26 cellular contexts compared by ENCODE assay signal in the genomic region with DNA sequence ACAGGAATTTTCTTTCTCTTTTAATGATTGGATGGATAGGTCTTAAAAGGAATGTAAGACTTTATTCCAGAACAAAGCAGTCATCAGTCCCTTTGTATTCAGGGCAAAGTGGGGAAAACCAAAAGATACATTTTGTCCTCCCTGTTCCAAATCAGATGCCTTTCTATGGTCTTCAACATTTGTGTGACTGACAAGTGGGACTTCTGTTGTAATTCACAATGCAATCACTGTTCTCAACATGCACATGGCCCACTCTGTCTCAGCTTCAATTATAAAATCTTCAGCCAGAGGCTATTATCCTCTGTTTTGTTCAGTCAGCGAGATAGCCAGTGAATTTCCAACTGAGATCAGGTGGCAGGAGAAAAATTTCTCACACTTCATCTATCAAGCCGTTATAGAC.
A peak's percentile ranks its signal among the peaks of the same experiment; 100 is the strongest.
DNase-seq lines count a peak whose midpoint lies in the region; ATAC-seq and TF ChIP-seq lines count a peak whose summit lies in the region.
"Had no signal": no experiment of that assay in that cellular context is flagged by ENCODE, and none has a peak within 500 bp of the region (broad histone marks: within the 10 kb centered on the region; RNA-seq: fewer than 3 reads in every experiment).

No MANE protein-coding gene starts in this region.

- H3K9ac ChIP-seq in MM.1S (ENCODE audit: low read length), result no peak overlapping the region

- no peaks in the 10 kb centered on the region for H3K9me2 ChIP-seq in MM.1S (replicated peaks; ENCODE audit: insufficient read depth, low read length)

- CTCF ChIA-PET in HEK293 (lab: Yijun Ruan, JAX), result no interaction called here
- CTCF ChIA-PET in CD4-positive, alpha-beta memory T cell (lab: Charles Lee; ENCODE audit: partially characterized antibody), result no interaction called here

- H3K4me3 ChIP-seq in HEK293 (ENCODE audit: low read depth, low read length) (no peak overlapping the region), MM.1S (ENCODE audit: low read length) (no peak overlapping the region)
- no peak overlapping the region for H3K4me3 ChIP-seq in CD4-positive, alpha-beta memory T cell (ENCODE audit: low read length in 2 of 2)
- H3K4me3 ChIP-seq: body of pancreas, colonic mucosa, upper lobe of right lung had no signal

- no peaks in the 10 kb centered on the region for H4K20me1 ChIP-seq in MM.1S (ENCODE audit: insufficient read depth, low read length)

- TF ChIP-seq CTCF in HEK293 (tag by site-specific recombination; IDR thresholded peaks at IDR 0.05) (no peak), MM.1S (IDR thresholded peaks at IDR 0.05; ENCODE audit: low read length) (no peak)

- POLR2A ChIA-PET in HEK293 (lab: Yijun Ruan, JAX), result no interaction called here
- POLR2A ChIA-PET in CD4-positive, alpha-beta memory T cell (lab: Charles Lee; ENCODE audit: partially characterized antibody), result no interaction called here

- DNase-seq in astrocyte of the hippocampus (ENCODE audit: low read depth, low spot score) (peak; percentile 54), left kidney (ENCODE audit: low read depth, low spot score) (peak; percentile 7), sciatic nerve (ENCODE audit: low spot score) (no peak), MM.1S (no peak), T-helper 17 cell (no peak)
- DNase-seq in CD4-positive, alpha-beta memory T cell, result no peak
- no peak for DNase-seq in activated CD8-positive, alpha-beta memory T cell treated with anti-CD3 and anti-CD28 coated beads for 24 hours
- DNase-seq: activated CD4-positive, CD25-positive, alpha-beta regulatory T cell treated with anti-CD3 and anti-CD28 coated beads, Interleukin-2, amount 50 U/mL, for 72 hours; activated CD8-positive, alpha-beta T cell treated with anti-CD3 and anti-CD28 coated beads, Interleukin-2, amount 10 ng/mL, durations not matched to agents 7 days and 5 days; activated T-cell treated with anti-CD3 and anti-CD28 coated beads, Interleukin-2, amount 50 U/mL, for 72 hours; body of pancreas; colonic mucosa; DMS79 treated with DMSO at 0.1 percent for 48 hours; H7; Kasumi-1; NCI-H1048; NCI-H1930; NCI-H446; stimulated activated CD4-positive, alpha-beta T cell treated with anti-CD3 and anti-CD28 coated beads, Interleukin-4, amount 100 ng/mL, for 24 hours; stimulated activated naive CD8-positive, alpha-beta T cell treated with anti-CD3 and anti-CD28 coated beads, Interleukin-15, amount 100 ng/mL, for 72 hours; upper lobe of right lung had no signal

- H3K4me3 Mint-ChIP-seq in CD4-positive, alpha-beta memory T cell, result no peak overlapping the region
- H3K4me3 Mint-ChIP-seq in T-helper 17 cell, result no peak overlapping the region
- H3K4me3 Mint-ChIP-seq: activated CD8-positive, alpha-beta T cell treated with anti-CD3 and anti-CD28 coated beads, Interleukin-2, amount 10 ng/mL, durations not matched to agents 7 days and 5 days; activated naive CD4-positive, alpha-beta T cell treated with anti-CD3 and anti-CD28 coated beads, Interleukin-2, amount 50 U/mL, for 24 hours; activated T-cell treated with anti-CD3 and anti-CD28 coated beads, Interleukin-2, amount 50 U/mL, for 72 hours; mesothelial cell of epicardium; nephron; stimulated activated naive CD8-positive, alpha-beta T cell treated with anti-CD3 and anti-CD28 coated beads, Interleukin-15, amount 100 ng/mL, for 72 hours had no signal

- no peak overlapping the region for H3K27ac Mint-ChIP-seq in CD4-positive, alpha-beta memory T cell
- H3K27ac Mint-ChIP-seq in T-helper 17 cell, result no peak overlapping the region
- H3K27ac Mint-ChIP-seq: activated CD8-positive, alpha-beta T cell treated with anti-CD3 and anti-CD28 coated beads, Interleukin-2, amount 10 ng/mL, durations not matched to agents 7 days and 5 days; activated naive CD4-positive, alpha-beta T cell treated with anti-CD3 and anti-CD28 coated beads, Interleukin-2, amount 50 U/mL, for 24 hours; activated T-cell treated with anti-CD3 and anti-CD28 coated beads, Interleukin-2, amount 50 U/mL, for 72 hours; mesothelial cell of epicardium; stimulated activated naive CD8-positive, alpha-beta T cell treated with anti-CD3 and anti-CD28 coated beads, Interleukin-15, amount 100 ng/mL, for 72 hours had no signal

- intact Hi-C loops in sciatic nerve (cut with DNase I), result no loop called here
- intact Hi-C loops in CD4-positive, alpha-beta memory T cell (cut with micrococcal nuclease), result no loop called here

- no peak overlapping the region for H3K4me2 ChIP-seq in MM.1S (ENCODE audit: low read depth, low read length)

- H3K27ac ChIP-seq in HEK293 (ENCODE audit: extremely low read depth, low read depth, low read length), result no peak overlapping the region
- no peak overlapping the region for H3K27ac ChIP-seq in CD4-positive, alpha-beta memory T cell (ENCODE audit: low read depth, low read length)
- H3K27ac ChIP-seq in MM.1S (ENCODE audit: low read length), result no peak overlapping the region
- H3K27ac ChIP-seq: body of pancreas, colonic mucosa, RWPE1, upper lobe of right lung had no signal

- H3F3A ChIP-seq in MM.1S (ENCODE audit: insufficient read depth, low read length), result no peaks in the 10 kb centered on the region

- H3K79me2 ChIP-seq in MM.1S (ENCODE audit: low read length), result no peaks in the 10 kb centered on the region

- H3K27me3 ChIP-seq in CD4-positive, alpha-beta memory T cell (ENCODE audit: insufficient read depth, low read length), result no peaks in the 10 kb centered on the region
- H3K27me3 ChIP-seq in MM.1S (replicated peaks; ENCODE audit: insufficient read depth, low read length), result no peaks in the 10 kb centered on the region
- H3K27me3 ChIP-seq: body of pancreas, colonic mucosa, upper lobe of right lung had no signal

- H3K36me3 ChIP-seq in HEK293 (ENCODE audit: control insufficient read depth in 2 of 2, insufficient read depth in 1 of 2, low read length in 2 of 2) (no peaks in the 10 kb centered on the region), MM.1S (replicated peaks; ENCODE audit: insufficient read depth, low read length) (no peaks in the 10 kb centered on the region)
- H3K36me3 ChIP-seq in CD4-positive, alpha-beta memory T cell (ENCODE audit: insufficient read depth, low read length), result no peaks in the 10 kb centered on the region
- H3K36me3 ChIP-seq: colonic mucosa, upper lobe of right lung had no signal

- peaks cover 17% of the 10 kb centered on the region for H3K4me1 ChIP-seq in HEK293 (ENCODE audit: control insufficient read depth, insufficient read depth, low read length)
- no peaks in the 10 kb centered on the region for H3K4me1 ChIP-seq in CD4-positive, alpha-beta memory T cell (ENCODE audit: insufficient read depth, low read length)
- H3K4me1 ChIP-seq in MM.1S (ENCODE audit: low read length), result peaks cover 9% of the 10 kb centered on the region
- H3K4me1 ChIP-seq: body of pancreas, colonic mucosa, upper lobe of right lung had no signal

- no peaks in the 10 kb centered on the region for H3K9me3 Mint-ChIP-seq in CD4-positive, alpha-beta memory T cell
- H3K9me3 Mint-ChIP-seq: activated naive CD4-positive, alpha-beta T cell treated with anti-CD3 and anti-CD28 coated beads, Interleukin-2, amount 50 U/mL, for 24 hours; activated T-cell treated with anti-CD3 and anti-CD28 coated beads, Interleukin-2, amount 50 U/mL, for 72 hours; mesothelial cell of epicardium; nephron; stimulated activated naive CD8-positive, alpha-beta T cell treated with anti-CD3 and anti-CD28 coated beads, Interleukin-15, amount 100 ng/mL, for 72 hours had no signal

- H3K36me3 Mint-ChIP-seq in CD4-positive, alpha-beta memory T cell, result no peaks in the 10 kb centered on the region
- no peaks in the 10 kb centered on the region for H3K36me3 Mint-ChIP-seq in T-helper 17 cell (ENCODE audit: low read depth)
- H3K36me3 Mint-ChIP-seq: mesothelial cell of epicardium had no signal

- peak; percentile 18 for ATAC-seq in sciatic nerve
- ATAC-seq in T-helper 17 cell, result no peak
- ATAC-seq: activated CD8-positive, alpha-beta T cell treated with anti-CD3 and anti-CD28 coated beads, Interleukin-2, amount 10 ng/mL, durations not matched to agents 7 days and 5 days; activated T-cell treated with anti-CD3 and anti-CD28 coated beads, Interleukin-2, amount 50 U/mL, for 72 hours; body of pancreas; stimulated activated naive CD8-positive, alpha-beta T cell treated with anti-CD3 and anti-CD28 coated beads, Interleukin-15, amount 100 ng/mL, for 72 hours; upper lobe of right lung had no signal

- H3K9me3 ChIP-seq in HEK293 (ENCODE audit: control insufficient read depth, insufficient read depth, low read depth, low read length) (no peaks in the 10 kb centered on the region), MM.1S (replicated peaks; ENCODE audit: insufficient read depth, low read length) (no peaks in the 10 kb centered on the region), T-helper 17 cell (ENCODE audit: control insufficient read depth, low read length, poor library complexity, severe bottlenecking) (no peaks in the 10 kb centered on the region)
- H3K9me3 ChIP-seq in CD4-positive, alpha-beta memory T cell (ENCODE audit: control insufficient read depth in 1 of 2, low read length in 2 of 2), result no peaks in the 10 kb centered on the region
- H3K9me3 ChIP-seq: body of pancreas, colonic mucosa, upper lobe of right lung had no signal

- H3K27me3 Mint-ChIP-seq in CD4-positive, alpha-beta memory T cell, result no peaks in the 10 kb centered on the region
- no peaks in the 10 kb centered on the region for H3K27me3 Mint-ChIP-seq in T-helper 17 cell
- H3K27me3 Mint-ChIP-seq: activated naive CD4-positive, alpha-beta T cell treated with anti-CD3 and anti-CD28 coated beads, Interleukin-2, amount 50 U/mL, for 24 hours; stimulated activated naive CD8-positive, alpha-beta T cell treated with anti-CD3 and anti-CD28 coated beads, Interleukin-15, amount 100 ng/mL, for 72 hours had no signal

- no peak overlapping the region for H2AFZ ChIP-seq in MM.1S (ENCODE audit: low read length)

- H3K4me1 Mint-ChIP-seq in CD4-positive, alpha-beta memory T cell, result peaks cover 0 to 1% (median 0%) of the 10 kb centered on the region in 4 donors
- peaks cover 4% of the 10 kb centered on the region for H3K4me1 Mint-ChIP-seq in T-helper 17 cell

TF ChIP-seq in HEK293, 187 proteins besides CTCF, POLR2A, EP300 and RAD21:
- TF ChIP-seq ZNF585B (tag by site-specific recombination; IDR thresholded peaks at IDR 0.05), result peak; percentile 32
- no peak for TF ChIP-seq ZNF548 (tag by site-specific recombination; IDR thresholded peaks at IDR 0.05)

Comparison
In these comparisons a context has a peak if more than half of its experiments do, and no peak if none do; other contexts are left out.
1. DNase-seq: peak in astrocyte of the hippocampus (single experiment) and left kidney (single experiment); none in sciatic nerve (single experiment), CD4-positive, alpha-beta memory T cell (0 of 5), MM.1S (single experiment), T-helper 17 cell (0 of 3) and activated CD8-positive, alpha-beta memory T cell treated with anti-CD3 and anti-CD28 coated beads for 24 hours (single experiment).